Comparison of ENCODE assay signal across 27 cellular contexts in genomic region chr2:229857634-229858033, GRCh38.
A peak's percentile ranks its signal among the peaks of the same experiment; 100 is the strongest.
DNase-seq lines count a peak whose midpoint lies in the region; ATAC-seq and TF ChIP-seq lines count a peak whose summit lies in the region.
"Had no signal": no experiment of that assay in that cellular context is flagged by ENCODE, and none has a peak within 500 bp of the region (broad histone marks: within the 10 kb centered on the region; RNA-seq: fewer than 3 reads in every experiment).

No MANE protein-coding gene starts in this region.

- peaks cover 14% of the 10 kb centered on the region for H3K79me1 ChIP-seq in mesenchymal stem cell (replicated peaks; ENCODE audit: low read length, poor library complexity, severe bottlenecking)

- no peak overlapping the region for H3K18ac ChIP-seq in mesenchymal stem cell (ENCODE audit: low read depth in 1 of 2, low read length in 2 of 2)

- H3K23ac ChIP-seq in mesenchymal stem cell (ENCODE audit: low read length in 2 of 2): no peak overlapping the region

- no peak overlapping the region for H2BK120ac ChIP-seq in mesenchymal stem cell (ENCODE audit: low read depth, low read length)

- TF ChIP-seq CTCF in activated CD8-positive, alpha-beta T cell treated with anti-CD3 and anti-CD28 coated beads for 36 hours (IDR thresholded peaks at IDR 0.05): no peak

- WGBS in mesenchymal stem cell: no CpG with 5 or more reads among the region's 1 CpG

- no peak overlapping the region for H2BK15ac ChIP-seq in mesenchymal stem cell (ENCODE audit: low read depth, poor library complexity, severe bottlenecking)

- no peak overlapping the region for H4K8ac ChIP-seq in mesenchymal stem cell (ENCODE audit: low read length)

- H2BK12ac ChIP-seq in mesenchymal stem cell (ENCODE audit: low read length in 2 of 2): no peak overlapping the region

- H3K9me3 ChIP-seq in adipocyte (ENCODE audit: control insufficient read depth, low read length) (no peaks in the 10 kb centered on the region), mesenchymal stem cell (ENCODE audit: control insufficient read depth, low read length) (no peaks in the 10 kb centered on the region)
- H3K9me3 ChIP-seq: esophagus squamous epithelium, gastrocnemius medialis, left ventricle myocardium inferior, vagina had no signal

- H3K4me1 Mint-ChIP-seq in activated CD4-positive, alpha-beta T cell treated with anti-CD3 and anti-CD28 coated beads for 36 hours: peaks cover 35% of the 10 kb centered on the region
- H3K4me1 Mint-ChIP-seq in activated CD8-positive, alpha-beta T cell treated with anti-CD3 and anti-CD28 coated beads for 36 hours (ENCODE audit: low read depth): peaks cover 41% of the 10 kb centered on the region
- peaks cover 14 to 27% of the 10 kb centered on the region in 2 donors for H3K4me1 Mint-ChIP-seq in stimulated activated naive B cell treated with anti-CD40 and anti-IgM and Interleukin-4, amounts not matched to agents 10 μg/mL and 1 μg/mL and 100 μg/mL, for 72 hours

- H3K14ac ChIP-seq in mesenchymal stem cell (ENCODE audit: low read length in 2 of 2): no peak overlapping the region

- no peak overlapping the region for H4K91ac ChIP-seq in mesenchymal stem cell (ENCODE audit: low read length)

- H3K4me3 ChIP-seq in adipocyte (ENCODE audit: low read length): no peak overlapping the region
- no peak overlapping the region for H3K4me3 ChIP-seq in mesenchymal stem cell (ENCODE audit: insufficient read depth in 1 of 2, low read depth in 1 of 2, low read length in 2 of 2)
- H3K4me3 ChIP-seq: esophagus squamous epithelium, gastrocnemius medialis, left ventricle myocardium inferior, skin epidermis, vagina had no signal

- POLR2A ChIA-PET in activated CD4-positive, alpha-beta T cell treated with anti-CD3 and anti-CD28 coated beads for 36 hours (lab: Charles Lee): no interaction called here
- POLR2A ChIA-PET in activated CD8-positive, alpha-beta T cell treated with anti-CD3 and anti-CD28 coated beads for 36 hours (lab: Charles Lee): no interaction called here

- H3K9ac ChIP-seq in adipocyte (ENCODE audit: low read length) (no peak overlapping the region), mesenchymal stem cell (ENCODE audit: low read length) (no peak overlapping the region)
- H3K9ac ChIP-seq: KMS-11 had no signal

- H2AK5ac ChIP-seq in mesenchymal stem cell (ENCODE audit: low read length, severe bottlenecking): no peak overlapping the region

- no peak for ATAC-seq in activated CD4-positive, alpha-beta T cell treated with anti-CD3 and anti-CD28 coated beads for 36 hours
- ATAC-seq in esophagus mucosa: no peak
- no peak for ATAC-seq in activated CD8-positive, alpha-beta T cell treated with anti-CD3 and anti-CD28 coated beads for 36 hours
- no peak for ATAC-seq in stimulated activated naive B cell treated with anti-CD40 and anti-IgM and Interleukin-4, amounts not matched to agents 10 μg/mL and 1 μg/mL and 100 μg/mL, for 72 hours (replicated peaks)
- ATAC-seq: gastrocnemius medialis; stimulated activated naive CD8-positive, alpha-beta T cell treated with anti-CD3 and anti-CD28 coated beads, Interleukin-15, amount 100 ng/mL, for 72 hours had no signal

- peak overlapping the region; percentile 42 for H3K27ac Mint-ChIP-seq in activated CD4-positive, alpha-beta T cell treated with anti-CD3 and anti-CD28 coated beads for 36 hours
- no peak overlapping the region for H3K27ac Mint-ChIP-seq in activated CD8-positive, alpha-beta T cell treated with anti-CD3 and anti-CD28 coated beads for 36 hours
- no peak overlapping the region for H3K27ac Mint-ChIP-seq in stimulated activated naive B cell treated with anti-CD40 and anti-IgM and Interleukin-4, amounts not matched to agents 10 μg/mL and 1 μg/mL and 100 μg/mL, for 72 hours
- H3K27ac Mint-ChIP-seq: activated naive CD4-positive, alpha-beta T cell treated with anti-CD3 and anti-CD28 coated beads for 36 hours; dendritic cell treated with granulocyte-macrophage colony-stimulating factor and Interleukin-4, amounts not matched to agents 40 ng/mL and 50 ng/mL, for 4 days; stimulated activated naive CD8-positive, alpha-beta T cell treated with anti-CD3 and anti-CD28 coated beads, Interleukin-15, amount 100 ng/mL, for 72 hours; T-helper 1 cell treated with Interleukin-12 subunit alpha and Interleukin-12 subunit beta and Interleukin-4 antibody, amounts not matched to agents 30 μg/mL and 1 μg/mL, for 36 hours had no signal

- H3K4me1 ChIP-seq in adipocyte (ENCODE audit: control insufficient read depth, insufficient read depth, low read length): peaks cover 16% of the 10 kb centered on the region
- H3K4me1 ChIP-seq in mesenchymal stem cell (ENCODE audit: control insufficient read depth, insufficient read depth, low read depth, low read length): no peaks in the 10 kb centered on the region

- H2BK5ac ChIP-seq in mesenchymal stem cell (ENCODE audit: low read depth, low read length, poor library complexity, severe bottlenecking): no peak overlapping the region

- no peaks in the 10 kb centered on the region for H3K9me3 Mint-ChIP-seq in activated CD4-positive, alpha-beta T cell treated with anti-CD3 and anti-CD28 coated beads for 36 hours (ENCODE audit: low read depth)
- H3K9me3 Mint-ChIP-seq in activated CD8-positive, alpha-beta T cell treated with anti-CD3 and anti-CD28 coated beads for 36 hours: no peaks in the 10 kb centered on the region
- H3K9me3 Mint-ChIP-seq in stimulated activated naive B cell treated with anti-CD40 and anti-IgM and Interleukin-4, amounts not matched to agents 10 μg/mL and 1 μg/mL and 100 μg/mL, for 72 hours: no peaks in the 10 kb centered on the region
- H3K9me3 Mint-ChIP-seq: activated naive CD4-positive, alpha-beta T cell treated with anti-CD3 and anti-CD28 coated beads for 36 hours; dendritic cell treated with granulocyte-macrophage colony-stimulating factor and Interleukin-4, amounts not matched to agents 40 ng/mL and 50 ng/mL, for 4 days; naive B cell; stimulated activated naive CD8-positive, alpha-beta T cell treated with anti-CD3 and anti-CD28 coated beads, Interleukin-15, amount 100 ng/mL, for 72 hours; T-helper 1 cell treated with Interleukin-12 subunit alpha and Interleukin-12 subunit beta and Interleukin-4 antibody, amounts not matched to agents 30 μg/mL and 1 μg/mL, for 36 hours had no signal

- H3K4ac ChIP-seq in mesenchymal stem cell (ENCODE audit: low read depth in 1 of 2, low read length in 2 of 2): no peak overlapping the region

- DNase-seq in activated CD4-positive, alpha-beta T cell treated with anti-CD3 and anti-CD28 coated beads for 36 hours: no peak
- DNase-seq in activated CD4-positive, alpha-beta T cell treated with anti-CD3 and anti-CD28 coated beads, Interleukin-2, amount 50 U/mL, for 48 hours: no peak
- DNase-seq in EH (ENCODE audit: low read depth) (peak; percentile 65), adipocyte (ENCODE audit: low read depth) (peak; percentile 37), mesenchymal stem cell (peak; percentile 66)
- DNase-seq in activated CD8-positive, alpha-beta T cell treated with anti-CD3 and anti-CD28 coated beads for 36 hours: no peak
- no peak for DNase-seq in stimulated activated naive B cell treated with anti-CD40 and anti-IgM and Interleukin-4, amounts not matched to agents 10 μg/mL and 1 μg/mL and 100 μg/mL, for 72 hours
- DNase-seq: activated CD4-positive, alpha-beta T cell treated with anti-CD3 and anti-CD28 coated beads for 1 hour; activated naive CD4-positive, alpha-beta T cell treated with anti-CD3 and anti-CD28 coated beads for 36 hours; Calu3; caudate nucleus; esophagus squamous epithelium; gastrocnemius medialis; hypothalamus; left ventricle myocardium inferior; naive B cell; NCI-H1436 treated with DMSO at 0.1 percent for 48 hours; NCI-H446; NCI-H774; stimulated activated naive CD8-positive, alpha-beta T cell treated with anti-CD3 and anti-CD28 coated beads, Interleukin-15, amount 100 ng/mL, for 72 hours had no signal

- intact Hi-C loops in activated CD4-positive, alpha-beta T cell treated with anti-CD3 and anti-CD28 coated beads for 36 hours (cut with DNase I, micrococcal nuclease): no loop called here
- intact Hi-C loops in activated CD8-positive, alpha-beta T cell treated with anti-CD3 and anti-CD28 coated beads for 36 hours (cut with micrococcal nuclease): no loop called here

- H3K27me3 ChIP-seq in adipocyte (replicated peaks; ENCODE audit: control insufficient read depth, insufficient read depth, low read length) (no peaks in the 10 kb centered on the region), mesenchymal stem cell (ENCODE audit: control insufficient read depth in 1 of 2, insufficient read depth in 1 of 2, low read length in 2 of 2) (no peaks in the 10 kb centered on the region)
- H3K27me3 ChIP-seq: esophagus squamous epithelium, gastrocnemius medialis, vagina had no signal

- H3K36me3 ChIP-seq in adipocyte (ENCODE audit: control insufficient read depth, insufficient read depth, low read length, severe bottlenecking): peaks cover 63% of the 10 kb centered on the region
- peaks cover 15 to 62% of the 10 kb centered on the region in 2 experiments for H3K36me3 ChIP-seq in mesenchymal stem cell (ENCODE audit: control insufficient read depth in 1 of 2, insufficient read depth in 2 of 2, low read depth in 1 of 2, low read length in 2 of 2)

- peaks cover 48% of the 10 kb centered on the region for H3K36me3 Mint-ChIP-seq in activated CD4-positive, alpha-beta T cell treated with anti-CD3 and anti-CD28 coated beads for 36 hours (ENCODE audit: low read depth)
- peaks cover 36% of the 10 kb centered on the region for H3K36me3 Mint-ChIP-seq in activated CD8-positive, alpha-beta T cell treated with anti-CD3 and anti-CD28 coated beads for 36 hours (ENCODE audit: low read depth)
- peaks cover 18 to 24% of the 10 kb centered on the region in 2 donors for H3K36me3 Mint-ChIP-seq in stimulated activated naive B cell treated with anti-CD40 and anti-IgM and Interleukin-4, amounts not matched to agents 10 μg/mL and 1 μg/mL and 100 μg/mL, for 72 hours

- H3K4me2 ChIP-seq in mesenchymal stem cell (ENCODE audit: low read length, poor library complexity, severe bottlenecking): no peak overlapping the region
- H3K4me2 ChIP-seq: KMS-11 had no signal

- H2AFZ ChIP-seq in mesenchymal stem cell (ENCODE audit: low read depth, low read length): no peak overlapping the region

- no peak overlapping the region for H3K4me3 Mint-ChIP-seq in activated CD4-positive, alpha-beta T cell treated with anti-CD3 and anti-CD28 coated beads for 36 hours
- H3K4me3 Mint-ChIP-seq in activated CD8-positive, alpha-beta T cell treated with anti-CD3 and anti-CD28 coated beads for 36 hours: no peak overlapping the region
- no peak overlapping the region for H3K4me3 Mint-ChIP-seq in stimulated activated naive B cell treated with anti-CD40 and anti-IgM and Interleukin-4, amounts not matched to agents 10 μg/mL and 1 μg/mL and 100 μg/mL, for 72 hours
- H3K4me3 Mint-ChIP-seq: activated naive CD4-positive, alpha-beta T cell treated with anti-CD3 and anti-CD28 coated beads for 36 hours; dendritic cell treated with granulocyte-macrophage colony-stimulating factor and Interleukin-4, amounts not matched to agents 40 ng/mL and 50 ng/mL, for 4 days; naive B cell; stimulated activated naive CD8-positive, alpha-beta T cell treated with anti-CD3 and anti-CD28 coated beads, Interleukin-15, amount 100 ng/mL, for 72 hours; T-helper 1 cell treated with Interleukin-12 subunit alpha and Interleukin-12 subunit beta and Interleukin-4 antibody, amounts not matched to agents 30 μg/mL and 1 μg/mL, for 36 hours had no signal

- H3K27me3 Mint-ChIP-seq in activated CD4-positive, alpha-beta T cell treated with anti-CD3 and anti-CD28 coated beads for 36 hours: no peaks in the 10 kb centered on the region
- H3K27me3 Mint-ChIP-seq in activated CD8-positive, alpha-beta T cell treated with anti-CD3 and anti-CD28 coated beads for 36 hours: no peaks in the 10 kb centered on the region
- H3K27me3 Mint-ChIP-seq in stimulated activated naive B cell treated with anti-CD40 and anti-IgM and Interleukin-4, amounts not matched to agents 10 μg/mL and 1 μg/mL and 100 μg/mL, for 72 hours: no peaks in the 10 kb centered on the region
- H3K27me3 Mint-ChIP-seq: dendritic cell treated with granulocyte-macrophage colony-stimulating factor and Interleukin-4, amounts not matched to agents 40 ng/mL and 50 ng/mL, for 4 days; naive B cell; stimulated activated naive CD8-positive, alpha-beta T cell treated with anti-CD3 and anti-CD28 coated beads, Interleukin-15, amount 100 ng/mL, for 72 hours had no signal

- H3K27ac ChIP-seq in mesenchymal stem cell (ENCODE audit: low read length, poor library complexity, severe bottlenecking): no peak overlapping the region
- H3K27ac ChIP-seq: 22Rv1, esophagus squamous epithelium, gastrocnemius medialis, KMS-11, left ventricle myocardium inferior, skin epidermis, vagina had no signal

- CTCF ChIA-PET in activated CD4-positive, alpha-beta T cell treated with anti-CD3 and anti-CD28 coated beads for 36 hours (lab: Charles Lee): interaction anchor here (0.7 to 1.2 kb wide), 3 partner anchors 12 to 54 kb away, joined by 3 to 5 read pairs (median 4); no protein-coding TSS in a partner anchor
- CTCF ChIA-PET in activated CD8-positive, alpha-beta T cell treated with anti-CD3 and anti-CD28 coated beads for 36 hours (lab: Charles Lee): interaction anchor here (1.3 kb wide), 1 partner anchor 27 kb away, joined by 3 read pairs; no protein-coding TSS in a partner anchor

Comparison
In these comparisons a context has a peak if more than half of its experiments do, and no peak if none do; other contexts are left out.
1. DNase-seq: peak in EH (single experiment), adipocyte (single experiment) and mesenchymal stem cell (single experiment); none in activated CD4-positive, alpha-beta T cell treated with anti-CD3 and anti-CD28 coated beads for 36 hours (single experiment), activated CD4-positive, alpha-beta T cell treated with anti-CD3 and anti-CD28 coated beads, Interleukin-2, amount 50 U/mL, for 48 hours (0 of 2), activated CD8-positive, alpha-beta T cell treated with anti-CD3 and anti-CD28 coated beads for 36 hours (single experiment) and stimulated activated naive B cell treated with anti-CD40 and anti-IgM and Interleukin-4, amounts not matched to agents 10 μg/mL and 1 μg/mL and 100 μg/mL, for 72 hours (single experiment).